ENCODE assay signal across 23 cellular contexts in genomic region chr5:173988554-173989431, GRCh38. TPM values are rescaled to one million over a fixed set of nuclear protein-coding genes. Genes with fewer than 3 reads are reported as not detected.
DNase-seq lines count a peak whose midpoint lies in the region; ATAC-seq, FAIRE-seq and TF ChIP-seq lines count a peak whose summit lies in the region.
"Had no signal": no experiment of that assay in that cellular context is flagged by ENCODE, and none has a peak within 500 bp of the region (broad histone marks: within the 10 kb centered on the region; RNA-seq: fewer than 3 reads in every experiment).

TSS of gene C5orf47 (plus strand) at chr5:173989170. CDS start at chr5:173989264, 94 bp downstream.

- H3K4me2 ChIP-seq in GM23338 = no peak within 1 kb of the TSS
- H3K4me2 ChIP-seq: A549 had no signal

- no peaks in the 10 kb centered on the region for H3K36me3 Mint-ChIP-seq in activated CD4-positive, alpha-beta T cell treated with anti-CD3 and anti-CD28 coated beads, Interleukin-2, amount 10 ng/mL, durations not matched to agents 24 days and 14 days (ENCODE audit: low read depth)
- H3K36me3 Mint-ChIP-seq in activated CD4-positive, alpha-beta T cell treated with anti-CD3 and anti-CD28 coated beads, Interleukin-2, amount 10 ng/mL, durations not matched to agents 7 days and 5 days (ENCODE audit: low read depth) = no peaks in the 10 kb centered on the region
- H3K36me3 Mint-ChIP-seq in GM23338 (ENCODE audit: low read depth) (no peaks in the 10 kb centered on the region), endodermal cell (ENCODE audit: low read depth) (no peaks in the 10 kb centered on the region)

- no peak for FAIRE-seq in frontal cortex (lab: Jason Lieb, UNC)
- FAIRE-seq: A549, D721Med, GM12892, GM18507 had no signal

- CTCF ChIA-PET in activated CD4-positive, alpha-beta T cell treated with anti-CD3 and anti-CD28 coated beads, Interleukin-2, amount 10 ng/mL, durations not matched to agents 7 days and 5 days (lab: Charles Lee) = no interaction called here

- H3K4me3 ChIP-seq in GM23338 = no peak within 1 kb of the TSS
- H3K4me3 ChIP-seq in testis = peak within 1 kb of the TSS; percentile 57 to 64
- no peak within 1 kb of the TSS for H3K4me3 ChIP-seq in endodermal cell (ENCODE audit: low read length)
- H3K4me3 ChIP-seq: A549 had no signal

- intact Hi-C loops in activated CD4-positive, alpha-beta T cell treated with anti-CD3 and anti-CD28 coated beads, Interleukin-2, amount 10 ng/mL, durations not matched to agents 24 days and 14 days (cut with micrococcal nuclease) = no loop called here
- intact Hi-C loops in testis (cut with DNase I; ENCODE audit: low total_unique reads) = no loop called here

- no peak within 1 kb of the TSS for H3K9ac ChIP-seq in endodermal cell (ENCODE audit: extremely low read depth, low read length, poor library complexity, severe bottlenecking)

- no peaks in the 10 kb centered on the region for H3K4me1 Mint-ChIP-seq in activated CD4-positive, alpha-beta T cell treated with anti-CD3 and anti-CD28 coated beads, Interleukin-2, amount 10 ng/mL, durations not matched to agents 24 days and 14 days
- no peaks in the 10 kb centered on the region for H3K4me1 Mint-ChIP-seq in activated CD4-positive, alpha-beta T cell treated with anti-CD3 and anti-CD28 coated beads, Interleukin-2, amount 10 ng/mL, durations not matched to agents 7 days and 5 days
- H3K4me1 Mint-ChIP-seq in GM23338 (no peaks in the 10 kb centered on the region), endodermal cell (no peaks in the 10 kb centered on the region)

- peak; percentile 20 for DNase-seq in activated CD4-positive, alpha-beta T cell treated with anti-CD3 and anti-CD28 coated beads, Interleukin-2, amount 10 ng/mL, durations not matched to agents 24 days and 14 days
- no peak for DNase-seq in activated CD4-positive, alpha-beta T cell treated with anti-CD3 and anti-CD28 coated beads, Interleukin-2, amount 10 ng/mL, durations not matched to agents 7 days and 5 days
- DNase-seq in GM23338 (ENCODE audit: low spot score) (no peak), testis (peak; percentile 58), frontal cortex (ENCODE audit: low spot score in 2 of 2) (no peak), endodermal cell (no peak)
- DNase-seq: AML-193; Caco-2; CD4-positive, alpha-beta T cell; GDM1; GOT3 had no signal

- no peaks in the 10 kb centered on the region for H3K27me3 ChIP-seq in GM23338 (ENCODE audit: insufficient read depth)
- H3K27me3 ChIP-seq in testis = no peaks in the 10 kb centered on the region
- H3K27me3 ChIP-seq in endodermal cell (ENCODE audit: control insufficient read depth, insufficient read depth, low read length, poor library complexity, severe bottlenecking) = no peaks in the 10 kb centered on the region

- H4K20me1 ChIP-seq in GM23338 (replicated peaks; ENCODE audit: insufficient read depth) = no peaks in the 10 kb centered on the region

- no peaks in the 10 kb centered on the region for H3K9me3 ChIP-seq in testis
- H3K9me3 ChIP-seq in endodermal cell (ENCODE audit: control insufficient read depth, low read length) = no peaks in the 10 kb centered on the region

- no peak within 1 kb of the TSS for H3K27ac Mint-ChIP-seq in activated CD4-positive, alpha-beta T cell treated with anti-CD3 and anti-CD28 coated beads, Interleukin-2, amount 10 ng/mL, durations not matched to agents 24 days and 14 days
- H3K27ac Mint-ChIP-seq in activated CD4-positive, alpha-beta T cell treated with anti-CD3 and anti-CD28 coated beads, Interleukin-2, amount 10 ng/mL, durations not matched to agents 7 days and 5 days = no peak within 1 kb of the TSS
- H3K27ac Mint-ChIP-seq in GM23338 (no peak within 1 kb of the TSS), endodermal cell (no peak within 1 kb of the TSS)
- H3K27ac Mint-ChIP-seq: CD4-positive, alpha-beta T cell had no signal

- TF ChIP-seq CTCF in GM23338 (conservative IDR thresholded peaks at IDR 0.05; ENCODE audit: low read depth in 2 of 2) (no peak), testis (IDR thresholded peaks at IDR 0.05) (no peak), endodermal cell (conservative IDR thresholded peaks at IDR 0.05) (no peak)

- ATAC-seq in GM23338 = no peak
- ATAC-seq in esophagus mucosa = peak; percentile 18
- ATAC-seq in HG03159 (IDR thresholded peaks at IDR 0.05; ENCODE audit: unreplicated experiment) = no peak
- ATAC-seq: A549 had no signal

- H3K27me3 Mint-ChIP-seq in activated CD4-positive, alpha-beta T cell treated with anti-CD3 and anti-CD28 coated beads, Interleukin-2, amount 10 ng/mL, durations not matched to agents 24 days and 14 days = no peaks in the 10 kb centered on the region
- no peaks in the 10 kb centered on the region for H3K27me3 Mint-ChIP-seq in activated CD4-positive, alpha-beta T cell treated with anti-CD3 and anti-CD28 coated beads, Interleukin-2, amount 10 ng/mL, durations not matched to agents 7 days and 5 days
- H3K27me3 Mint-ChIP-seq in GM23338 (ENCODE audit: insufficient read depth, low read depth, poor library complexity) = peaks cover 5% of the 10 kb centered on the region
- no peaks in the 10 kb centered on the region for H3K27me3 Mint-ChIP-seq in endodermal cell (ENCODE audit: insufficient read depth)

- no peaks in the 10 kb centered on the region for H3K79me2 ChIP-seq in GM23338 (replicated peaks; ENCODE audit: insufficient read depth)

- no peaks in the 10 kb centered on the region for H3F3A ChIP-seq in GM23338 (replicated peaks; ENCODE audit: low read depth)

- peak within 1 kb of the TSS; percentile 74 for H2AFZ ChIP-seq in GM23338

- H3K36me3 ChIP-seq in GM23338 (ENCODE audit: insufficient read depth) (no peaks in the 10 kb centered on the region), testis (ENCODE audit: low read depth, missing control alignments) (no peaks in the 10 kb centered on the region), endodermal cell (ENCODE audit: control insufficient read depth, insufficient read depth, low read length) (no peaks in the 10 kb centered on the region)

- 75 to 83% methylated on average over 22 to 51 of the region's 51 CpGs for WGBS in testis, 2 donors
- WGBS in endodermal cell (ENCODE audit: insufficient coverage in 1 of 2, insufficient read length in 1 of 2), 2 experiments = 96 to 98% methylated on average over 23 to 46 of the region's 51 CpGs

- POLR2A ChIA-PET in activated CD4-positive, alpha-beta T cell treated with anti-CD3 and anti-CD28 coated beads, Interleukin-2, amount 10 ng/mL, durations not matched to agents 7 days and 5 days (lab: Charles Lee) = no interaction called here

- H3K4me1 ChIP-seq in GM23338 (ENCODE audit: insufficient read depth) (no peaks in the 10 kb centered on the region), testis (no peaks in the 10 kb centered on the region), endodermal cell (ENCODE audit: control insufficient read depth, insufficient read depth, low read length) (no peaks in the 10 kb centered on the region)
- H3K4me1 ChIP-seq: A549, Caco-2 had no signal

- H3K27ac ChIP-seq in GM23338 (ENCODE audit: low read depth) = no peak within 1 kb of the TSS
- peak within 1 kb of the TSS; percentile 50 to 75 for H3K27ac ChIP-seq in testis
- H3K27ac ChIP-seq in endodermal cell (ENCODE audit: low read depth, low read length) = no peak within 1 kb of the TSS
- H3K27ac ChIP-seq: 22Rv1, A549, C4-2B, HL-60 had no signal

- no peak within 1 kb of the TSS for H3K4me3 Mint-ChIP-seq in activated CD4-positive, alpha-beta T cell treated with anti-CD3 and anti-CD28 coated beads, Interleukin-2, amount 10 ng/mL, durations not matched to agents 24 days and 14 days
- no peak within 1 kb of the TSS for H3K4me3 Mint-ChIP-seq in activated CD4-positive, alpha-beta T cell treated with anti-CD3 and anti-CD28 coated beads, Interleukin-2, amount 10 ng/mL, durations not matched to agents 7 days and 5 days
- no peak within 1 kb of the TSS for H3K4me3 Mint-ChIP-seq in GM23338
- no peak within 1 kb of the TSS for H3K4me3 Mint-ChIP-seq in endodermal cell
- H3K4me3 Mint-ChIP-seq: CD4-positive, alpha-beta T cell; H9 had no signal

- no peaks in the 10 kb centered on the region for H3K9me2 ChIP-seq in GM23338 (ENCODE audit: insufficient read depth)

- no peaks in the 10 kb centered on the region for H3K9me3 Mint-ChIP-seq in activated CD4-positive, alpha-beta T cell treated with anti-CD3 and anti-CD28 coated beads, Interleukin-2, amount 10 ng/mL, durations not matched to agents 24 days and 14 days
- no peaks in the 10 kb centered on the region for H3K9me3 Mint-ChIP-seq in activated CD4-positive, alpha-beta T cell treated with anti-CD3 and anti-CD28 coated beads, Interleukin-2, amount 10 ng/mL, durations not matched to agents 7 days and 5 days
- H3K9me3 Mint-ChIP-seq in GM23338 (peaks cover 3% of the 10 kb centered on the region; the same call in 1 of the 3 replicates), endodermal cell (peaks cover 2% of the 10 kb centered on the region)
- H3K9me3 Mint-ChIP-seq: CD4-positive, alpha-beta T cell had no signal

- no peak for TF ChIP-seq POLR2A in testis (IDR thresholded peaks at IDR 0.05)

RNA-seq across cellular contexts. Expression of gene C5orf47, which starts in this region (rescaled TPM):
- total RNA-seq in activated CD4-positive, alpha-beta T cell treated with anti-CD3 and anti-CD28 coated beads, Interleukin-2, amount 10 ng/mL, durations not matched to agents 24 days and 14 days = not detected in 2 replicates
- not detected for total RNA-seq in activated CD4-positive, alpha-beta T cell treated with anti-CD3 and anti-CD28 coated beads, Interleukin-2, amount 10 ng/mL, durations not matched to agents 7 days and 5 days
- total RNA-seq in GM23338 (2014; rRNA removed; shearing (Covaris generic)) = 0.63 and 1.0 TPM in 2 replicates
- polyA plus RNA-seq in GM23338 (2016; fragmentation: Nextera tagmentation; extraction: Ambion mirVana) = 0.50 and 1.1 TPM in 2 replicates
- not detected for total RNA-seq in esophagus mucosa
- 10 to 100 TPM; 26.0 to 43.5 TPM for total RNA-seq in testis
- polyA plus RNA-seq in testis (ENCODE audit: insufficient read depth, low read depth, low replicate concordance) = 29.0 TPM
- total RNA-seq in frontal cortex = 0.41 TPM
- total RNA-seq in endodermal cell = not detected
- polyA plus RNA-seq in endodermal cell (2013, experiment 1 of 2) = not detected
- not detected for polyA plus RNA-seq in endodermal cell (2013, experiment 2 of 2)
- total RNA-seq: CD4-positive, alpha-beta T cell; HT1080 had no signal
- polyA plus RNA-seq: BJ had no signal

Comparison
In these comparisons a context has a peak if more than half of its experiments do, and no peak if none do; other contexts are left out.
1. RNA of gene C5orf47 (total RNA-seq): 26.0 to 43.5 TPM in testis; 0.63 to 1.0 TPM in GM23338, 0.41 TPM in frontal cortex (single experiment), not detected in activated CD4-positive, alpha-beta T cell treated with anti-CD3 and anti-CD28 coated beads, Interleukin-2, amount 10 ng/mL, durations not matched to agents 24 days and 14 days, not detected in activated CD4-positive, alpha-beta T cell treated with anti-CD3 and anti-CD28 coated beads, Interleukin-2, amount 10 ng/mL, durations not matched to agents 7 days and 5 days, not detected in esophagus mucosa (single experiment) and not detected in endodermal cell; every median in the first group is over 10 times any median in the second.
2. RNA of gene C5orf47 (polyA plus RNA-seq): 29.0 TPM in testis (single experiment); 0.50 to 1.1 TPM in GM23338; every median in the first group is over 10 times any median in the second.
3. Peak in DNase-seq in activated CD4-positive, alpha-beta T cell treated with anti-CD3 and anti-CD28 coated beads, Interleukin-2, amount 10 ng/mL, durations not matched to agents 24 days and 14 days; RNA of the gene not detected or under 1 TPM.
4. Peak in ATAC-seq in esophagus mucosa; RNA of the gene not detected or under 1 TPM.
5. H3K27ac ChIP-seq: peak in testis (2 of 2); none in GM23338 (single experiment) and endodermal cell (single experiment).
6. H3K4me3 ChIP-seq: peak in testis (2 of 2); none in GM23338 (single experiment) and endodermal cell (single experiment).